In the genomic region with DNA sequence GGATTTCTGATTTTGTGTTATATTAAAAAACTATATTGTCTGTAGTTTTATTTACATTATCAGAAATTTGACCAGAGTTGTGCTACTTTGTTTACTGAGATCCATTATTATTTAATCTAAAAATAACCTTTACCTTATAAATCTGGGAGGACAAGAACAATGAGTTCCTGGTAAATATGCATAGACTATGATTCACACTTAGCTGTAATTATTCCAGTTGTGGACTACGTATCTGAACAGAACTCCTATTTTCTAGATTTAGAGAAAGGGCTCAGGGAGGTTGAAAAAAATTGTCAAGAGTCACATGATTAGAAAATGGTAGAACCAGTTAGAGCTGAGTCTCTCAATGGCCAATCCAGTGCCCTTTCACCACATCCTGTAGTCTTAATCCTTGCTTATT, we compare ENCODE assay signal across 29 cellular contexts. TPM values are rescaled to one million over a fixed set of nuclear protein-coding genes. Genes with fewer than 3 reads are reported as not detected.
"Had no signal": no experiment of that assay in that cellular context is flagged by ENCODE, and none has a peak within 500 bp of the region (broad histone marks: within the 10 kb centered on the region; RNA-seq: fewer than 3 reads in every experiment).

No MANE protein-coding gene starts in this region.

- H3K36me3 ChIP-seq: stomach, suprapubic skin, thoracic aorta, thyroid gland, tibial artery, tibial nerve, transverse colon, upper lobe of left lung, upper lobe of right lung, uterus, vagina had no signal

- H3K4me3 Mint-ChIP-seq: stimulated activated effector memory CD8-positive, alpha-beta T cell treated with anti-CD3 and anti-CD28 coated beads, Interleukin-12 subunit alpha, Interleukin-12 subunit beta, amount 100 ng/mL, for 72 hours; stimulated activated memory B cell treated with anti-CD40 and anti-IgM and Interleukin-4, amounts not matched to agents 10 μg/mL and 1 μg/mL and 100 μg/mL, for 72 hours; stimulated activated naive B cell treated with anti-CD40 and anti-IgM and Interleukin-4, amounts not matched to agents 10 μg/mL and 1 μg/mL and 100 μg/mL, for 72 hours; stimulated activated naive CD8-positive, alpha-beta T cell treated with anti-CD3 and anti-CD28 coated beads, Interleukin-15, amount 100 ng/mL, for 72 hours; stimulated activated naive CD8-positive, alpha-beta T cell treated with anti-CD3 and anti-CD28 coated beads, Interleukin-15, Interleukin-2, amounts not matched to agents 100 ng/mL and 50 ng/mL, for 24 hours; type B pancreatic cell had no signal

- DNase-seq: stimulated activated CD4-positive, alpha-beta T cell treated with anti-CD3 and anti-CD28 coated beads, Interleukin-2, amount 100 ng/mL, for 48 hours; stimulated activated CD4-positive, alpha-beta T cell treated with anti-CD3 and anti-CD28 coated beads, Interleukin-4, amount 100 ng/mL, for 1 hour; stimulated activated CD4-positive, alpha-beta T cell treated with anti-CD3 and anti-CD28 coated beads, Interleukin-4, amount 100 ng/mL, for 24 hours; stimulated activated CD4-positive, alpha-beta T cell treated with anti-CD3 and anti-CD28 coated beads, Interleukin-4, amount 100 ng/mL, for 4 hours; stimulated activated CD8-positive, alpha-beta memory T cell treated with anti-CD3 and anti-CD28 coated beads, Interleukin-4, amount 100 ng/mL, for 48 hours; stimulated activated naive B cell treated with anti-CD40 and anti-IgM and Interleukin-4, amounts not matched to agents 10 μg/mL and 1 μg/mL and 100 μg/mL, for 72 hours; stimulated activated naive CD4-positive, alpha-beta T cell; stimulated activated naive CD4-positive, alpha-beta T cell treated with Interleukin-2 at 50 U/mL for 16 hours; stimulated activated naive CD8-positive, alpha-beta T cell treated with anti-CD3 and anti-CD28 coated beads, Interleukin-15, amount 100 ng/mL, for 72 hours; stimulated activated naive CD8-positive, alpha-beta T cell treated with anti-CD3 and anti-CD28 coated beads, Interleukin-15, Interleukin-2, amounts not matched to agents 100 U/mL and 50 U/mL, for 24 hours; stomach; substantia nigra; testis; thyroid gland; tibial artery; transverse colon; trophoblast cell; upper lobe of left lung; upper lobe of right lung; uterus had no signal

- H3K36me3 Mint-ChIP-seq: stimulated activated effector memory CD8-positive, alpha-beta T cell treated with anti-CD3 and anti-CD28 coated beads, Interleukin-12 subunit alpha, Interleukin-12 subunit beta, amount 100 ng/mL, for 72 hours; stimulated activated memory B cell treated with anti-CD40 and anti-IgM and Interleukin-4, amounts not matched to agents 10 μg/mL and 1 μg/mL and 100 μg/mL, for 72 hours; type B pancreatic cell had no signal

- H3K27ac ChIP-seq: stomach, suprapubic skin, testis, thoracic aorta, thyroid gland, tibial artery, tibial nerve, transverse colon, upper lobe of left lung, upper lobe of right lung, uterus, vagina had no signal

- H3K9me3 Mint-ChIP-seq: stimulated activated memory B cell treated with anti-CD40 and anti-IgM and Interleukin-4, amounts not matched to agents 10 μg/mL and 1 μg/mL and 100 μg/mL, for 72 hours; type B pancreatic cell had no signal

- H3K27ac Mint-ChIP-seq: stimulated activated effector memory CD8-positive, alpha-beta T cell treated with anti-CD3 and anti-CD28 coated beads, Interleukin-12 subunit alpha, Interleukin-12 subunit beta, amount 100 ng/mL, for 72 hours; stimulated activated memory B cell treated with anti-CD40 and anti-IgM and Interleukin-4, amounts not matched to agents 10 μg/mL and 1 μg/mL and 100 μg/mL, for 72 hours; stimulated activated naive B cell treated with anti-CD40 and anti-IgM and Interleukin-4, amounts not matched to agents 10 μg/mL and 1 μg/mL and 100 μg/mL, for 72 hours; stimulated activated naive CD8-positive, alpha-beta T cell treated with anti-CD3 and anti-CD28 coated beads, Interleukin-15, amount 100 ng/mL, for 72 hours; stimulated activated naive CD8-positive, alpha-beta T cell treated with anti-CD3 and anti-CD28 coated beads, Interleukin-15, Interleukin-2, amounts not matched to agents 100 ng/mL and 50 ng/mL, for 24 hours; type B pancreatic cell had no signal

- ATAC-seq: stimulated activated effector memory CD8-positive, alpha-beta T cell treated with anti-CD3 and anti-CD28 coated beads, Interleukin-12 subunit alpha, Interleukin-12 subunit beta, amount 100 ng/mL, for 72 hours; stimulated activated memory B cell treated with anti-CD40 and anti-IgM and Interleukin-4, amounts not matched to agents 10 μg/mL and 1 μg/mL and 100 μg/mL, for 72 hours; stimulated activated naive B cell treated with anti-CD40 and anti-IgM and Interleukin-4, amounts not matched to agents 10 μg/mL and 1 μg/mL and 100 μg/mL, for 72 hours; stimulated activated naive CD8-positive, alpha-beta T cell treated with anti-CD3 and anti-CD28 coated beads, Interleukin-15, amount 100 ng/mL, for 72 hours; stimulated activated naive CD8-positive, alpha-beta T cell treated with anti-CD3 and anti-CD28 coated beads, Interleukin-15, Interleukin-2, amounts not matched to agents 100 U/mL and 50 U/mL, for 24 hours; upper lobe of right lung had no signal

- H3K27me3 ChIP-seq: testis, thyroid gland had no signal

- H3K4me1 Mint-ChIP-seq: stimulated activated effector memory CD8-positive, alpha-beta T cell treated with anti-CD3 and anti-CD28 coated beads, Interleukin-12 subunit alpha, Interleukin-12 subunit beta, amount 100 ng/mL, for 72 hours; stimulated activated memory B cell treated with anti-CD40 and anti-IgM and Interleukin-4, amounts not matched to agents 10 μg/mL and 1 μg/mL and 100 μg/mL, for 72 hours had no signal

- H3K9me3 ChIP-seq: suprapubic skin, testis, thoracic aorta, thyroid gland, tibial artery, tibial nerve, transverse colon, upper lobe of left lung, upper lobe of right lung, uterus, vagina had no signal

- FAIRE-seq: urothelium cell line had no signal

- H3K4me3 ChIP-seq: stomach, suprapubic skin, testis, thoracic aorta, thyroid gland, tibial artery, tibial nerve, transverse colon, upper lobe of left lung, upper lobe of right lung, uterus, vagina had no signal

RNA-seq across cellular contexts. Expression of gene GPR158, which starts 4.2 kb away (rescaled TPM):
- total RNA-seq: thoracic aorta, upper lobe of right lung had no signal
